Comparison of ENCODE assay signal across 16 cellular contexts in the genomic region with DNA sequence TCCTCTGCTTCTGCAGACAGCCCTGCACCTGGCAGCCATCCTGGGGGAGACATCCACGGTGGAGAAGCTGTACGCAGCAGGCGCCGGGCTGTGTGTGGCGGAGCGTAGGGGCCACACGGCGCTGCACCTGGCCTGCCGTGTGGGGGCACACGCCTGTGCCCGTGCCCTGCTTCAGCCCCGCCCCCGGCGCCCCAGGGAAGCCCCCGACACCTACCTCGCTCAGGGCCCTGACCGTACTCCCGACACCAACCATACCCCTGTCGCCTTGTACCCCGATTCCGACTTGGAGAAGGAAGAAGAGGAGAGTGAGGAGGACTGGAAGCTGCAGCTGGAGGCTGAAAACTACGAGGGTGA. TPM values are rescaled to one million over a fixed set of nuclear protein-coding genes. Genes with fewer than 3 reads are reported as not detected.
DNase-seq lines count a peak whose midpoint lies in the region; ATAC-seq and TF ChIP-seq lines count a peak whose summit lies in the region.
"Had no signal": no experiment of that assay in that cellular context is flagged by ENCODE, and none has a peak within 500 bp of the region (broad histone marks: within the 10 kb centered on the region; RNA-seq: fewer than 3 reads in every experiment).

No MANE protein-coding gene starts in this region.

- H3K9me3 ChIP-seq in breast epithelium (no peaks in the 10 kb centered on the region), left ventricle myocardium inferior (replicated peaks) (no peaks in the 10 kb centered on the region)
- H3K9me3 ChIP-seq: Caco-2, HAP-1 had no signal

- H3K4me3 Mint-ChIP-seq in MCF 10A (ENCODE audit: unreplicated experiment) = no peak overlapping the region
- no peak overlapping the region for H3K4me3 Mint-ChIP-seq in memory B cell
- no peak overlapping the region for H3K4me3 Mint-ChIP-seq in stimulated activated memory B cell treated with anti-CD40 and anti-IgM and Interleukin-4, amounts not matched to agents 10 μg/mL and 1 μg/mL and 100 μg/mL, for 72 hours
- H3K4me3 Mint-ChIP-seq: CD4-positive, alpha-beta T cell had no signal

- H3K27me3 ChIP-seq in breast epithelium (no peaks in the 10 kb centered on the region), H7 (ENCODE audit: control insufficient read depth, insufficient read depth, low read length) (no peaks in the 10 kb centered on the region; the same call in 1 of the 2 replicates), left ventricle myocardium inferior (ENCODE audit: low read depth) (no peaks in the 10 kb centered on the region)

- TF ChIP-seq POLR2A in breast epithelium (IDR thresholded peaks at IDR 0.05) = no peak

- DNase-seq in MCF 10A (ENCODE audit: unreplicated experiment) = no peak
- DNase-seq in breast epithelium (ENCODE audit: low spot score in 2 of 2) = no peak
- peak; percentile 25 for DNase-seq in H7
- no peak for DNase-seq in memory B cell (ENCODE audit: low spot score in 2 of 2)
- DNase-seq in NCI-H526 treated with DMSO at 0.1 percent for 48 hours (lab: John Stamatoyannopoulos, UW) = no peak
- no peak for DNase-seq in left ventricle myocardium inferior
- DNase-seq in AG08395 (ENCODE audit: low spot score) = no peak
- DNase-seq: 8988T; ACHN; AML-193; CD4-positive, alpha-beta T cell had no signal

- peaks cover 31% of the 10 kb centered on the region for H3K36me3 Mint-ChIP-seq in MCF 10A (ENCODE audit: insufficient read depth, unreplicated experiment)
- peaks cover 28% of the 10 kb centered on the region for H3K36me3 Mint-ChIP-seq in memory B cell
- peaks cover 50% of the 10 kb centered on the region for H3K36me3 Mint-ChIP-seq in stimulated activated memory B cell treated with anti-CD40 and anti-IgM and Interleukin-4, amounts not matched to agents 10 μg/mL and 1 μg/mL and 100 μg/mL, for 72 hours

- intact Hi-C loops in MCF 10A (cut with micrococcal nuclease) = no loop called here
- intact Hi-C loops in breast epithelium (cut with DNase I; ENCODE audit: low total_unique reads) = no loop called here
- intact Hi-C loops in left ventricle myocardium inferior (cut with micrococcal nuclease) = no loop called here

- H3K4me1 ChIP-seq in breast epithelium = peaks cover 0 to 6% of the 10 kb centered on the region in 2 donors
- H3K4me1 ChIP-seq in left ventricle myocardium inferior = peaks cover 11% of the 10 kb centered on the region

- ATAC-seq in memory B cell (ENCODE audit: low read depth) = no peak
- ATAC-seq in stimulated activated memory B cell treated with anti-CD40 and anti-IgM and Interleukin-4, amounts not matched to agents 10 μg/mL and 1 μg/mL and 100 μg/mL, for 72 hours = peak; percentile 58

- H3K27me3 Mint-ChIP-seq in MCF 10A (ENCODE audit: insufficient read depth, unreplicated experiment) (no peaks in the 10 kb centered on the region), memory B cell (no peaks in the 10 kb centered on the region)
- no peaks in the 10 kb centered on the region for H3K27me3 Mint-ChIP-seq in stimulated activated memory B cell treated with anti-CD40 and anti-IgM and Interleukin-4, amounts not matched to agents 10 μg/mL and 1 μg/mL and 100 μg/mL, for 72 hours
- H3K27me3 Mint-ChIP-seq: CD4-positive, alpha-beta T cell had no signal

- H3K36me3 ChIP-seq in breast epithelium = peaks cover 4% of the 10 kb centered on the region
- H3K36me3 ChIP-seq in H7 (replicated peaks; ENCODE audit: control insufficient read depth, insufficient read depth, low read length) = peaks cover 5% of the 10 kb centered on the region
- H3K36me3 ChIP-seq in left ventricle myocardium inferior = peaks cover 42% of the 10 kb centered on the region

- POLR2A ChIA-PET in MCF 10A (lab: Yijun Ruan, JAX) = no interaction called here

- TF ChIP-seq CTCF in MCF 10A (IDR thresholded peaks at IDR 0.05; ENCODE audit: unreplicated experiment) (no peak), breast epithelium (IDR thresholded peaks at IDR 0.05) (no peak), left ventricle myocardium inferior (IDR thresholded peaks at IDR 0.05; ENCODE audit: borderline replicate concordance) (no peak)

- CTCF ChIA-PET in MCF 10A (lab: Yijun Ruan, JAX) = interaction anchor here (0.6 to 1.8 kb wide), 3 partner anchors 25 to 423 kb away, joined by 3 to 8 read pairs (median 7); partner anchors contain the start of genes MRPS12 and SARS2

- no TSS peak for BruUV-seq in MCF 10A (replicated peaks; lab: Mats Ljungman, UMichigan)

- no peaks in the 10 kb centered on the region for H3K9me3 Mint-ChIP-seq in MCF 10A (ENCODE audit: unreplicated experiment)
- peaks cover 2% of the 10 kb centered on the region for H3K9me3 Mint-ChIP-seq in memory B cell
- H3K9me3 Mint-ChIP-seq in stimulated activated memory B cell treated with anti-CD40 and anti-IgM and Interleukin-4, amounts not matched to agents 10 μg/mL and 1 μg/mL and 100 μg/mL, for 72 hours = no peaks in the 10 kb centered on the region
- H3K9me3 Mint-ChIP-seq: CD4-positive, alpha-beta T cell had no signal

- H3K4me3 ChIP-seq in breast epithelium (no peak overlapping the region), H7 (ENCODE audit: insufficient read depth, low read depth, low read length) (no peak overlapping the region), left ventricle myocardium inferior (no peak overlapping the region)
- H3K4me3 ChIP-seq: HAP-1 had no signal

- H3K27ac ChIP-seq in breast epithelium (no peak overlapping the region), left ventricle myocardium inferior (replicated peaks) (no peak overlapping the region)
- H3K27ac ChIP-seq: C4-2B had no signal

- H3K27ac Mint-ChIP-seq in MCF 10A (ENCODE audit: low read depth, unreplicated experiment) = peak overlapping the region; percentile 46
- H3K27ac Mint-ChIP-seq in memory B cell = peak overlapping the region; percentile 58
- no peak overlapping the region for H3K27ac Mint-ChIP-seq in stimulated activated memory B cell treated with anti-CD40 and anti-IgM and Interleukin-4, amounts not matched to agents 10 μg/mL and 1 μg/mL and 100 μg/mL, for 72 hours
- H3K27ac Mint-ChIP-seq: CD4-positive, alpha-beta T cell had no signal

- peaks cover 9% of the 10 kb centered on the region for H3K4me1 Mint-ChIP-seq in MCF 10A (ENCODE audit: insufficient read depth, unreplicated experiment)
- peaks cover 12% of the 10 kb centered on the region for H3K4me1 Mint-ChIP-seq in memory B cell
- peaks cover 22% of the 10 kb centered on the region for H3K4me1 Mint-ChIP-seq in stimulated activated memory B cell treated with anti-CD40 and anti-IgM and Interleukin-4, amounts not matched to agents 10 μg/mL and 1 μg/mL and 100 μg/mL, for 72 hours

RNA-seq across cellular contexts. Expression of gene NFKBIB, which starts 5.4 kb away (rescaled TPM):
- total RNA-seq in MCF 10A (2022) (45.1 and 45.4 TPM in 2 replicates), breast epithelium (10 to 100 TPM; 15.7 to 29.2 (median 19.6) TPM), left ventricle myocardium inferior (18.4 TPM)
- 26.0 and 30.6 TPM in 2 replicates for total RNA-seq in H7 (2014; rRNA removed; shearing (Covaris generic))

RNA-seq across cellular contexts. Expression of gene SIRT2, which starts 5.7 kb away (rescaled TPM):
- 35.5 and 37.4 TPM in 2 replicates for total RNA-seq in MCF 10A (2022)
- 10 to 100 TPM; 61.8 to 92.3 (median 88.2) TPM for total RNA-seq in breast epithelium
- 11.6 and 11.8 TPM in 2 replicates for total RNA-seq in H7 (2014; rRNA removed; shearing (Covaris generic))
- 99.0 TPM for total RNA-seq in left ventricle myocardium inferior

RNA-seq across cellular contexts. Expression of gene CCER2, which starts 6.8 kb away (rescaled TPM):
- total RNA-seq in MCF 10A (2022) (0.39 TPM in 1 of 2 replicates, not detected in the other), breast epithelium (under 1 TPM in 2 of 3 donors, not detected in 1; 0.64 to 0.88 TPM), left ventricle myocardium inferior (not detected)
- total RNA-seq in H7 (2014; rRNA removed; shearing (Covaris generic)) = 0.07 TPM in 1 of 2 replicates, not detected in the other
- total RNA-seq: HT-29 had no signal

RNA-seq across cellular contexts. Expression of gene SARS2, which starts 25.4 kb away (rescaled TPM):
- total RNA-seq in MCF 10A (2022) (9.3 and 23.6 TPM in 2 replicates), breast epithelium (10 to 100 TPM; 10.9 to 22.6 (median 18.9) TPM), left ventricle myocardium inferior (13.6 TPM)
- 65.9 and 75.6 TPM in 2 replicates for total RNA-seq in H7 (2014; rRNA removed; shearing (Covaris generic))

RNA-seq across cellular contexts. Expression of gene MRPS12, which starts 25.6 kb away (rescaled TPM):
- total RNA-seq in MCF 10A (2022) (38.1 and 53.3 TPM in 2 replicates), breast epithelium (10 to 100 TPM; 27.5 to 41.0 (median 29.3) TPM), left ventricle myocardium inferior (67.6 TPM)
- total RNA-seq in H7 (2014; rRNA removed; shearing (Covaris generic)) = 106 and 115 TPM in 2 replicates
